Comparison of ENCODE assay signal across 15 cellular contexts in the genomic region with DNA sequence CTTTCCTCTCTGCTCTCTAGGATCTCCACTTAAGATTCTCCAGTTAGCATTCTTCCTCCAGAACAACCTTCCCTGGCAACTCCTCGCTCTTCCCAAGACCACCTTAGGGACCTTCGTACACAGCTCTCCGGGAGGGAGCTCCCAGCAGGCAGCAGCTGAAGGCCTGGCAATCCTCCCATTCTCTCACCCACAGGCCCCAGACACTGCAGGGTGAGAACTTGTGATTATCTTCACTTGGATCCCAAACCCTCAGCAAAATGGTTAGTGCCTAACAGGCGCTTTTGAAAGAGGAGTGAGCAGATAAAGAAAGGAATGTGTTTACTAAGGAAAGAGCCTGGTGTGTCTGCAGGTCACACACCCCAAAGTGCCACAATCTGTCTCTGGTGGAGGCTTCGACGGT.
"Had no signal": no experiment of that assay in that cellular context is flagged by ENCODE, and none has a peak within 500 bp of the region (broad histone marks: within the 10 kb centered on the region; RNA-seq: fewer than 3 reads in every experiment).

No MANE protein-coding gene starts in this region.

- H3K36me3 ChIP-seq: neural progenitor cell, pancreas, thoracic aorta had no signal

- H3K27me3 ChIP-seq: neural progenitor cell, pancreas had no signal

- H3K4me1 Mint-ChIP-seq: activated CD8-positive, alpha-beta memory T cell treated with anti-CD3 and anti-CD28 coated beads, Interleukin-2, amount 10 ng/mL, durations not matched to agents 7 days and 5 days; T-cell had no signal

- H3K9ac ChIP-seq: neural progenitor cell had no signal

- H3K4me2 ChIP-seq: neural progenitor cell had no signal

- DNase-seq: activated CD4-positive, alpha-beta memory T cell treated with anti-CD3 and anti-CD28 coated beads for 36 hours; activated CD4-positive, alpha-beta T cell treated with anti-CD3 and anti-CD28 coated beads for 1 hour; activated CD8-positive, alpha-beta memory T cell treated with anti-CD3 and anti-CD28 coated beads, Interleukin-2, amount 10 ng/mL, durations not matched to agents 7 days and 5 days; activated gamma-delta T cell treated with Interleukin-2 at 50 U/mL for 16 hours; activated T-cell treated with anti-CD3 and anti-CD28 coated beads, Interleukin-2, amount 50 U/mL, for 48 hours; amniotic stem cell; caudate nucleus; foreskin fibroblast; pancreas; stimulated activated CD4-positive, alpha-beta T cell treated with anti-CD3 and anti-CD28 coated beads, Interleukin-12 subunit alpha, Interleukin-12 subunit beta, amount 100 ng/mL, for 4 hours; stimulated activated CD4-positive, alpha-beta T cell treated with anti-CD3 and anti-CD28 coated beads, Interleukin-2, amount 100 ng/mL, for 24 hours; T-cell had no signal

- ATAC-seq: activated CD8-positive, alpha-beta memory T cell treated with anti-CD3 and anti-CD28 coated beads, Interleukin-2, amount 10 ng/mL, durations not matched to agents 7 days and 5 days; T-cell had no signal

- H3K27ac Mint-ChIP-seq: activated CD4-positive, alpha-beta memory T cell treated with anti-CD3 and anti-CD28 coated beads for 36 hours; activated CD8-positive, alpha-beta memory T cell treated with anti-CD3 and anti-CD28 coated beads, Interleukin-2, amount 10 ng/mL, durations not matched to agents 7 days and 5 days; activated naive CD8-positive, alpha-beta T cell had no signal

- H3K4me1 ChIP-seq: pancreas had no signal

- H3K9me3 Mint-ChIP-seq: activated CD4-positive, alpha-beta memory T cell treated with anti-CD3 and anti-CD28 coated beads for 36 hours; neural progenitor cell; T-cell had no signal

- H3K27me3 Mint-ChIP-seq: activated CD8-positive, alpha-beta memory T cell treated with anti-CD3 and anti-CD28 coated beads, Interleukin-2, amount 10 ng/mL, durations not matched to agents 7 days and 5 days had no signal

- H3K4me3 ChIP-seq: neural progenitor cell, pancreas, thoracic aorta had no signal

- H3K36me3 Mint-ChIP-seq: activated CD4-positive, alpha-beta memory T cell treated with anti-CD3 and anti-CD28 coated beads for 36 hours; activated CD8-positive, alpha-beta memory T cell treated with anti-CD3 and anti-CD28 coated beads, Interleukin-2, amount 10 ng/mL, durations not matched to agents 7 days and 5 days; activated naive CD8-positive, alpha-beta T cell; neural progenitor cell; T-cell had no signal

- H3K9me3 ChIP-seq: pancreas, thoracic aorta had no signal

- H3K4me3 Mint-ChIP-seq: activated CD4-positive, alpha-beta memory T cell treated with anti-CD3 and anti-CD28 coated beads for 36 hours; activated CD8-positive, alpha-beta memory T cell treated with anti-CD3 and anti-CD28 coated beads, Interleukin-2, amount 10 ng/mL, durations not matched to agents 7 days and 5 days; activated naive CD8-positive, alpha-beta T cell; neural progenitor cell had no signal

- H3K27ac ChIP-seq: neural progenitor cell, pancreas, thoracic aorta had no signal
